ENCODE assay signal across 15 cellular contexts in the genomic region with DNA sequence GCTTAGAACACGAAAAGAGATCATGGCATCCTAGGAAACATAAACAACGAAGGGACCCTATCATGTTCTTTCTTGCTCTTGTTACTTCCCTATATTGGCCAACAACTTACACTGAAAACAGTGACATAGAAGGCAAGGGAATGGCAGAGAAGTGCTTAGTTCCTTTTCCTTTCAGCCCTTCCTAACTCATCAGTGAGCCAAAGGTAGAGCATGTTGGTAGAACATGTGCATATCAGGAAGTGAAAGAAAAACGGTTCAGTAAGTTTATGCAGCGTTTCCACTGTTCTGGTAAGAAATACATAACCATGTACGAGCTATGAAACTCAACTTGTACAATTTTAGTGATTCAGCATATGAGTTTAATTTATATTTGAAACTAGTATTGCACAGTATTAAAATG. TPM values are rescaled to one million over a fixed set of nuclear protein-coding genes. Genes with fewer than 3 reads are reported as not detected.
DNase-seq lines count a peak whose midpoint lies in the region; ATAC-seq and TF ChIP-seq lines count a peak whose summit lies in the region.
"Had no signal": no experiment of that assay in that cellular context is flagged by ENCODE, and none has a peak within 500 bp of the region (broad histone marks: within the 10 kb centered on the region; RNA-seq: fewer than 3 reads in every experiment).

No MANE protein-coding gene starts in this region.

- no peak overlapping the region for H3K4me3 ChIP-seq in right lobe of liver
- no peak overlapping the region for H3K4me3 ChIP-seq in body of pancreas
- H3K4me3 ChIP-seq: gastrocnemius medialis had no signal

- H3K27ac ChIP-seq in right lobe of liver = no peak overlapping the region
- no peak overlapping the region for H3K27ac ChIP-seq in body of pancreas
- H3K27ac ChIP-seq: gastrocnemius medialis had no signal

- intact Hi-C loops in right lobe of liver (cut with DNase I) = no loop called here
- intact Hi-C loops in body of pancreas (cut with DNase I) = no loop called here

- peak; percentile 94 for ATAC-seq in GM18907 (IDR thresholded peaks at IDR 0.05; ENCODE audit: unreplicated experiment)
- ATAC-seq in HG02642 (IDR thresholded peaks at IDR 0.05; ENCODE audit: poor library complexity, unreplicated experiment) = peak; percentile 80
- peak; percentile 86 for ATAC-seq in HG03520 (IDR thresholded peaks at IDR 0.05; ENCODE audit: unreplicated experiment)
- peak; percentile 10 to 53 (median 30) for ATAC-seq in right lobe of liver
- ATAC-seq in body of pancreas = no peak
- ATAC-seq: gastrocnemius medialis had no signal

- H3K27me3 ChIP-seq in right lobe of liver (no peaks in the 10 kb centered on the region), body of pancreas (no peaks in the 10 kb centered on the region)
- H3K27me3 ChIP-seq: gastrocnemius medialis had no signal

- TF ChIP-seq CTCF in right lobe of liver (IDR thresholded peaks at IDR 0.05) (no peak), body of pancreas (IDR thresholded peaks at IDR 0.05) (no peak)

- H3K36me3 ChIP-seq in right lobe of liver (no peaks in the 10 kb centered on the region), body of pancreas (replicated peaks in 1 of 2; ENCODE audit: insufficient read depth in 1 of 2, low read depth in 2 of 2) (no peaks in the 10 kb centered on the region)
- H3K36me3 ChIP-seq: gastrocnemius medialis had no signal

- 53% methylated on average over 5 of the region's 5 CpGs for WGBS in right lobe of liver (ENCODE audit: insufficient coverage, low coverage, low lambda C conversion rate, missing lambda C conversion rate)
- 45 to 67% methylated on average over 5 of the region's 5 CpGs for WGBS in body of pancreas, 2 donors

- no peak for TF ChIP-seq POLR2A in right lobe of liver (IDR thresholded peaks at IDR 0.05)
- no peak for TF ChIP-seq POLR2A in body of pancreas (IDR thresholded peaks at IDR 0.05)

- DNase-seq in right lobe of liver (no peak), body of pancreas (no peak), NCI-H2107 (lab: John Stamatoyannopoulos, UW) (no peak), NCI-H2107 treated with DMSO at 0.1 percent for 48 hours (lab: John Stamatoyannopoulos, UW; ENCODE audit: unreplicated experiment) (no peak)
- DNase-seq in stimulated activated CD4-positive, alpha-beta T cell treated with anti-CD3 and anti-CD28 coated beads, Interleukin-1b, Interleukin-23, amount 100 ng/mL, for 48 hours = no peak
- DNase-seq: Caco-2, dermis blood vessel endothelial cell, gastrocnemius medialis, mesenchymal stem cell, NCI-H187 treated with DMSO at 0.1 percent for 48 hours, SHP77 treated with DMSO at 0.1 percent for 48 hours had no signal

- H3K9me3 ChIP-seq in right lobe of liver (no peaks in the 10 kb centered on the region), body of pancreas (no peaks in the 10 kb centered on the region)
- H3K9me3 ChIP-seq: Caco-2, gastrocnemius medialis had no signal

- H3K4me1 ChIP-seq in right lobe of liver = no peaks in the 10 kb centered on the region
- no peaks in the 10 kb centered on the region for H3K4me1 ChIP-seq in body of pancreas
- H3K4me1 ChIP-seq: gastrocnemius medialis had no signal

RNA-seq across cellular contexts. Expression of gene AKAIN1, which starts 21.7 kb away (rescaled TPM):
- total RNA-seq in right lobe of liver (under 1 TPM in 1 of 6 experiments, not detected in 5; 0.99 TPM), body of pancreas (1 to 10 TPM in 1 of 2 donors, not detected in 1; 3.1 TPM)
- total RNA-seq: Caco-2, dermis blood vessel endothelial cell, gastrocnemius medialis, ureter had no signal
